ENCODE assay signal across 8 cellular contexts in the genomic region with DNA sequence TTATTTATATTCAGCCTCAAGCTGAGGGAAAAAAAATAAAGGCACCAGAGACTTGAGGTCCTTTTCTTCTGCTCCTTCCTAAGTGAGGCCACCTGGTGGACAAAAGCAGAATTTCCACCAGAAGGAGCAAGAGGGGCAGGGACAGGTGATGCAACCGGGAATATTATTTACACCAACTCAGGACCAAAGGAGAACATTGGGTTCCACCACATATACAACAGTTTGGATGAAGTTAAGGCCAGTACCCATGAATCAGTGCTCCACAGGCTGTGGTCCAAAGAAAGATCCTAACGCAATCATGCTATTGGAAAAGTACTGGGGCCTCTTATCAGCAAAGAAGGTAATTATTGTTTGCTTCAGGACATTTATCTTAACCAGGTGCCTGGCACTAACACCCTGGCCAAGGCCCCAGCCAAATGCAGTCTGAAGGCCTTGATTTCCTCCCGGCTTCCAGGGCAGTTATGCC. TPM values are rescaled to one million over a fixed set of nuclear protein-coding genes. Genes with fewer than 3 reads are reported as not detected.
DNase-seq lines count a peak whose midpoint lies in the region; ATAC-seq and TF ChIP-seq lines count a peak whose summit lies in the region.

No MANE protein-coding gene starts in this region.

- POLR2A ChIA-PET in activated B cell treated with CpG ODN at 0.5 μM for 24 hours (lab: Charles Lee), result interaction anchor here (0.6 to 12.9 kb wide), 8 partner anchors 20 to 90 kb away, joined by 3 to 440 read pairs (median 8); a partner anchor contains a TSS

- H3K9me3 ChIP-seq in left lung, result no peaks in the 10 kb centered on the region

- H3K36me3 Mint-ChIP-seq in activated B cell treated with CpG ODN at 0.5 μM for 24 hours (ENCODE audit: low read depth), result peaks cover 22% of the 10 kb centered on the region

- no peak overlapping the region for H3K4me3 ChIP-seq in choroid plexus epithelial cell (ENCODE audit: low read depth, low read length)
- H3K4me3 ChIP-seq in left lung, result no peak overlapping the region

- H3K27ac ChIP-seq in 22Rv1 (peak overlapping the region; percentile 66), left lung (peak overlapping the region; percentile 92 to 98)

- H3K9me3 Mint-ChIP-seq in activated B cell treated with CpG ODN at 0.5 μM for 24 hours, result no peaks in the 10 kb centered on the region

- peaks cover 0 to 25% of the 10 kb centered on the region in 2 donors for H3K36me3 ChIP-seq in left lung

- H3K4me3 Mint-ChIP-seq in activated B cell treated with CpG ODN at 0.5 μM for 24 hours, result peak overlapping the region; percentile 94

- TF ChIP-seq CTCF in 22Rv1 (IDR thresholded peaks at IDR 0.05), result peak; percentile 76
- TF ChIP-seq CTCF in GM12874 (IDR thresholded peaks at IDR 0.05; ENCODE audit: insufficient read depth, low read depth, low read length), result peak; percentile 53
- no peak for TF ChIP-seq CTCF in activated B cell treated with CpG ODN at 0.5 μM for 24 hours (IDR thresholded peaks at IDR 0.05)
- TF ChIP-seq CTCF in choroid plexus epithelial cell (conservative IDR thresholded peaks at IDR 0.05; ENCODE audit: low read depth, low read length), result peak; percentile 76
- TF ChIP-seq CTCF in left lung (IDR thresholded peaks at IDR 0.05), result peak; percentile 82 to 92

- no peak for ATAC-seq in activated B cell treated with CpG ODN at 0.5 μM for 24 hours (ENCODE audit: low read depth)
- peak; percentile 49 for ATAC-seq in left lung
- ATAC-seq in HG03025 (IDR thresholded peaks at IDR 0.05; ENCODE audit: low FRiP score, unreplicated experiment), result no peak

- intact Hi-C loops in activated B cell treated with CpG ODN at 0.5 μM for 24 hours (cut with micrococcal nuclease) (loop anchor here (1.0 kb wide), 2 partner anchors 59 kb away; a partner anchor contains a TSS), left lung (cut with DNase I) (loop anchor here in 1 of 2 donors (5.0 kb wide), 1 partner anchor 41 kb away; no protein-coding TSS in a partner anchor)

- H3K4me1 ChIP-seq in left lung, result peaks cover 4 to 47% of the 10 kb centered on the region in 2 donors

- DNase-seq in NCI-H2029 (lab: John Stamatoyannopoulos, UW), result peak; percentile 57
- DNase-seq in activated B cell treated with CpG ODN at 0.5 μM for 24 hours, result no peak
- peak; percentile 92 for DNase-seq in choroid plexus epithelial cell (ENCODE audit: low read depth)
- DNase-seq in left lung, result peak in 1 of 2 donors; percentile 70
- peak; percentile 48 to 56 for DNase-seq in stimulated activated CD4-positive, alpha-beta T cell treated with anti-CD3 and anti-CD28 coated beads, Interleukin-4, amount 100 ng/mL, for 48 hours (ENCODE audit: low read depth in 2 of 2)

- CTCF ChIA-PET in activated B cell treated with CpG ODN at 0.5 μM for 24 hours (lab: Charles Lee), result interaction anchor here (0.7 to 7.3 kb wide), 8 partner anchors 8 to 90 kb away, joined by 3 to 128 read pairs (median 16); a partner anchor contains a TSS

- no peaks in the 10 kb centered on the region for H3K27me3 Mint-ChIP-seq in activated B cell treated with CpG ODN at 0.5 μM for 24 hours

- no peaks in the 10 kb centered on the region for H3K27me3 ChIP-seq in left lung

- peak overlapping the region; percentile 99 for H3K27ac Mint-ChIP-seq in activated B cell treated with CpG ODN at 0.5 μM for 24 hours

- H3K4me1 Mint-ChIP-seq in activated B cell treated with CpG ODN at 0.5 μM for 24 hours, result peaks cover 79% of the 10 kb centered on the region

RNA-seq across cellular contexts. Expression of a gene that starts 57.4 kb away (rescaled TPM):
- total RNA-seq in activated B cell treated with CpG ODN at 0.5 μM for 24 hours, result 80.6 and 80.8 TPM in 2 replicates
- total RNA-seq in left lung, result 100 to 1,000 TPM; 137 to 156 TPM

RNA-seq across cellular contexts. Expression of a gene that starts 59.3 kb away (rescaled TPM):
- total RNA-seq in activated B cell treated with CpG ODN at 0.5 μM for 24 hours, result not detected in 2 replicates
- not detected for total RNA-seq in left lung
